In genomic region chr5:52282647-52283046, GRCh38 we compare ENCODE assay signal across 27 cellular contexts.
"Had no signal": no experiment of that assay in that cellular context is flagged by ENCODE, and none has a peak within 500 bp of the region (broad histone marks: within the 10 kb centered on the region; RNA-seq: fewer than 3 reads in every experiment).

No MANE protein-coding gene starts in this region.

- H3K9ac ChIP-seq: parathyroid adenoma had no signal

- H3K36me3 ChIP-seq: neutrophil, right lobe of liver, sigmoid colon, suprapubic skin, tibial artery, transverse colon, upper lobe of right lung, uterus had no signal

- H2AFZ ChIP-seq: parathyroid adenoma had no signal

- H3K4me3 ChIP-seq: psoas muscle, right lobe of liver, sigmoid colon, suprapubic skin, testis, tibial artery, transverse colon, upper lobe of right lung, uterus had no signal

- DNase-seq: naive thymus-derived CD8-positive, alpha-beta T cell; nephron progenitor cell; nucleus accumbens; posterior cingulate gyrus; psoas muscle; right cardiac atrium; sigmoid colon; small intestine; stimulated activated CD4-positive, alpha-beta T cell treated with anti-CD3 and anti-CD28 coated beads, Interleukin-15, amount 100 ng/mL, for 24 hours; stimulated activated CD4-positive, alpha-beta T cell treated with anti-CD3 and anti-CD28 coated beads, Interleukin-2, amount 100 ng/mL, for 24 hours; stimulated activated CD4-positive, alpha-beta T cell treated with anti-CD3 and anti-CD28 coated beads, Interleukin-2, amount 100 ng/mL, for 48 hours; stimulated activated CD4-positive, alpha-beta T cell treated with anti-CD3 and anti-CD28 coated beads, Interleukin-4, amount 100 ng/mL, for 24 hours; stimulated activated naive B cell treated with anti-CD40 and anti-IgM and Interleukin-4, amounts not matched to agents 10 μg/mL and 1 μg/mL and 100 μg/mL, for 72 hours; stimulated activated naive CD4-positive, alpha-beta T cell treated with Interleukin-2 at 50 U/mL for 16 hours; stimulated activated naive CD8-positive, alpha-beta T cell treated with anti-CD3 and anti-CD28 coated beads, Interleukin-15, amount 100 ng/mL, for 72 hours; substantia nigra; testis; tibial artery; transverse colon; upper lobe of right lung; uterus had no signal

- FAIRE-seq: small intestine had no signal

- H3K4me1 ChIP-seq: parathyroid adenoma, psoas muscle, right lobe of liver, sigmoid colon, suprapubic skin, testis, tibial artery, upper lobe of right lung, uterus had no signal

- H3K79me2 ChIP-seq: parathyroid adenoma had no signal

- H3K27ac ChIP-seq: neutrophil, parathyroid adenoma, psoas muscle, right lobe of liver, sigmoid colon, suprapubic skin, testis, tibial artery, transverse colon, upper lobe of right lung, uterus had no signal

- H3K9me3 ChIP-seq: neutrophil, psoas muscle, right lobe of liver, sigmoid colon, testis, transverse colon, upper lobe of right lung, uterus had no signal

- H3K27me3 ChIP-seq: neutrophil, right lobe of liver, sigmoid colon, suprapubic skin, testis, tibial artery, transverse colon, upper lobe of right lung, uterus had no signal

- ATAC-seq: naive thymus-derived CD8-positive, alpha-beta T cell; natural killer cell treated with Interleukin-12 subunit alpha and Interleukin-12 subunit beta and Interleukin-15 and Interleukin-18, amount 100 ng/mL, for 72 hours; psoas muscle; right cardiac atrium; stimulated activated effector memory CD8-positive, alpha-beta T cell treated with anti-CD3 and anti-CD28 coated beads, Interleukin-12 subunit alpha, Interleukin-12 subunit beta, amount 100 ng/mL, for 72 hours; stimulated activated naive B cell treated with anti-CD40 and anti-IgM and Interleukin-4, amounts not matched to agents 10 μg/mL and 1 μg/mL and 100 μg/mL, for 72 hours; stimulated activated naive CD8-positive, alpha-beta T cell treated with anti-CD3 and anti-CD28 coated beads, Interleukin-15, amount 100 ng/mL, for 72 hours; upper lobe of right lung had no signal
